ENCODE assay signal across 8 cellular contexts in genomic region chr1:153919879-153920852, GRCh38. TPM values are rescaled to one million over a fixed set of nuclear protein-coding genes. Genes with fewer than 3 reads are reported as not detected.
DNase-seq lines count a peak whose midpoint lies in the region; ATAC-seq, FAIRE-seq and TF ChIP-seq lines count a peak whose summit lies in the region.

No MANE protein-coding gene starts in this region.

- H3K9me3 ChIP-seq in CD4-positive, CD25-positive, alpha-beta regulatory T cell (ENCODE audit: control insufficient read depth in 2 of 2, low read length in 2 of 2), result no peaks in the 10 kb centered on the region
- no peaks in the 10 kb centered on the region for H3K9me3 ChIP-seq in right atrium auricular region

- FAIRE-seq in HTR-8/SVneo (lab: Jason Lieb, UNC), result no peak

- peak overlapping the region; percentile 41 for H3K27ac ChIP-seq in CD4-positive, CD25-positive, alpha-beta regulatory T cell (ENCODE audit: insufficient read depth, low read length, poor library complexity, severe bottlenecking)
- peak overlapping the region; percentile 25 to 96 for H3K27ac ChIP-seq in right atrium auricular region

- H3K27me3 Mint-ChIP-seq in CD4-positive, CD25-positive, alpha-beta regulatory T cell, result peaks cover 6% of the 10 kb centered on the region
- no peaks in the 10 kb centered on the region for H3K27me3 Mint-ChIP-seq in activated CD8-positive, alpha-beta T cell treated with anti-CD3 and anti-CD28 coated beads, Interleukin-2, amount 10 ng/mL, durations not matched to agents 7 days and 5 days (ENCODE audit: low read depth)

- no peaks in the 10 kb centered on the region for H3K36me3 Mint-ChIP-seq in CD4-positive, CD25-positive, alpha-beta regulatory T cell
- H3K36me3 Mint-ChIP-seq in activated CD8-positive, alpha-beta T cell treated with anti-CD3 and anti-CD28 coated beads, Interleukin-2, amount 10 ng/mL, durations not matched to agents 7 days and 5 days (ENCODE audit: low read depth), result peaks cover 32% of the 10 kb centered on the region

- POLR2A ChIA-PET in activated CD8-positive, alpha-beta T cell treated with anti-CD3 and anti-CD28 coated beads, Interleukin-2, amount 10 ng/mL, durations not matched to agents 7 days and 5 days (lab: Charles Lee), result interaction anchor here (0.7 to 3.7 kb wide), 9 partner anchors 8 to 238 kb away, joined by 3 to 71 read pairs (median 3); partner anchors contain the start of genes CREB3L4, DENND4B and RPS27

- H3K9me3 Mint-ChIP-seq in CD4-positive, CD25-positive, alpha-beta regulatory T cell, result peaks cover 0 to 1% (median 0%) of the 10 kb centered on the region in 7 donors
- no peaks in the 10 kb centered on the region for H3K9me3 Mint-ChIP-seq in activated CD8-positive, alpha-beta T cell treated with anti-CD3 and anti-CD28 coated beads, Interleukin-2, amount 10 ng/mL, durations not matched to agents 7 days and 5 days (ENCODE audit: insufficient read depth)

- H3K4me3 ChIP-seq in CD4-positive, CD25-positive, alpha-beta regulatory T cell (ENCODE audit: low read depth, low read length), result peak overlapping the region; percentile 90
- H3K4me3 ChIP-seq in right atrium auricular region, result no peak overlapping the region

- no peaks in the 10 kb centered on the region for H3K27me3 ChIP-seq in CD4-positive, CD25-positive, alpha-beta regulatory T cell (ENCODE audit: control insufficient read depth, insufficient read depth, low read length)
- H3K27me3 ChIP-seq in right atrium auricular region, result no peaks in the 10 kb centered on the region

- no peak for ATAC-seq in CD4-positive, CD25-positive, alpha-beta regulatory T cell (ENCODE audit: low read depth in 2 of 2)
- ATAC-seq in activated CD8-positive, alpha-beta T cell treated with anti-CD3 and anti-CD28 coated beads, Interleukin-2, amount 10 ng/mL, durations not matched to agents 7 days and 5 days, result peak; percentile 1
- ATAC-seq in HG02981 (IDR thresholded peaks at IDR 0.05; ENCODE audit: unreplicated experiment), result no peak

- CTCF ChIA-PET in activated CD8-positive, alpha-beta T cell treated with anti-CD3 and anti-CD28 coated beads, Interleukin-2, amount 10 ng/mL, durations not matched to agents 7 days and 5 days (lab: Charles Lee), result interaction anchor here (0.6 to 7.2 kb wide), 21 partner anchors 10 to 147 kb away, joined by 3 to 70 read pairs (median 5); partner anchors contain the start of genes CREB3L4, DENND4B, RAB13 and SLC27A3

- H3K4me3 Mint-ChIP-seq in CD4-positive, CD25-positive, alpha-beta regulatory T cell, result peak overlapping the region; percentile 91 to 96 (median 93)
- H3K4me3 Mint-ChIP-seq in activated CD8-positive, alpha-beta T cell treated with anti-CD3 and anti-CD28 coated beads, Interleukin-2, amount 10 ng/mL, durations not matched to agents 7 days and 5 days, result peak overlapping the region; percentile 82

- peak in 1 of 2 donors; percentile 51 for TF ChIP-seq CTCF in right atrium auricular region (IDR thresholded peaks at IDR 0.05)

- peak in 2 of 3 donors; percentile 16 to 57 for DNase-seq in CD4-positive, CD25-positive, alpha-beta regulatory T cell
- peak; percentile 23 for DNase-seq in HTR-8/SVneo (ENCODE audit: insufficient read length, low spot score)
- DNase-seq in activated CD8-positive, alpha-beta T cell treated with anti-CD3 and anti-CD28 coated beads, Interleukin-2, amount 10 ng/mL, durations not matched to agents 7 days and 5 days, result peak; percentile 59
- no peak for DNase-seq in right atrium auricular region (ENCODE audit: low spot score)
- peak; percentile 38 for DNase-seq in superior temporal gyrus (ENCODE audit: extremely low spot score)
- DNase-seq in DMS79 treated with DMSO at 0.1 percent for 48 hours (lab: John Stamatoyannopoulos, UW), result no peak
- no peak for DNase-seq in H4 (ENCODE audit: low spot score)

- H3K36me3 ChIP-seq in CD4-positive, CD25-positive, alpha-beta regulatory T cell (ENCODE audit: control insufficient read depth, insufficient read depth, low read length), result peaks cover 11% of the 10 kb centered on the region
- H3K36me3 ChIP-seq in right atrium auricular region, result no peaks in the 10 kb centered on the region

- H3K27ac Mint-ChIP-seq in CD4-positive, CD25-positive, alpha-beta regulatory T cell, result peak overlapping the region; percentile 34 to 94 (median 87)
- H3K27ac Mint-ChIP-seq in activated CD8-positive, alpha-beta T cell treated with anti-CD3 and anti-CD28 coated beads, Interleukin-2, amount 10 ng/mL, durations not matched to agents 7 days and 5 days, result peak overlapping the region; percentile 72

- peaks cover 32 to 66% (median 46%) of the 10 kb centered on the region in 4 donors for H3K4me1 Mint-ChIP-seq in CD4-positive, CD25-positive, alpha-beta regulatory T cell
- peaks cover 45% of the 10 kb centered on the region for H3K4me1 Mint-ChIP-seq in activated CD8-positive, alpha-beta T cell treated with anti-CD3 and anti-CD28 coated beads, Interleukin-2, amount 10 ng/mL, durations not matched to agents 7 days and 5 days (ENCODE audit: low read depth)

- H3K4me1 ChIP-seq in CD4-positive, CD25-positive, alpha-beta regulatory T cell (ENCODE audit: control insufficient read depth, insufficient read depth, low read length, poor library complexity, severe bottlenecking), result peaks cover 39% of the 10 kb centered on the region
- peaks cover 0 to 43% of the 10 kb centered on the region in 2 donors for H3K4me1 ChIP-seq in right atrium auricular region

RNA-seq across cellular contexts. Expression of gene GATAD2B, which starts 2.6 kb away (rescaled TPM):
- total RNA-seq in CD4-positive, CD25-positive, alpha-beta regulatory T cell, result 81.5 TPM
- 1 to 10 TPM; 2.9 to 4.5 (median 3.3) TPM for polyA plus RNA-seq in CD4-positive, CD25-positive, alpha-beta regulatory T cell
- total RNA-seq in activated CD8-positive, alpha-beta T cell treated with anti-CD3 and anti-CD28 coated beads, Interleukin-2, amount 10 ng/mL, durations not matched to agents 7 days and 5 days, result 10 to 100 TPM; 70.2 to 71.7 TPM
- total RNA-seq in right atrium auricular region, result 10 to 100 TPM; 18.7 to 32.7 TPM
- total RNA-seq in H4 (2014; rRNA removed; shearing (Covaris generic)), result 4.9 and 7.2 TPM in 2 replicates

RNA-seq across cellular contexts. Expression of gene DENND4B, which starts 26.4 kb away (rescaled TPM):
- total RNA-seq in CD4-positive, CD25-positive, alpha-beta regulatory T cell, result 133 TPM
- 10 to 100 TPM; 11.2 to 21.2 (median 13.6) TPM for polyA plus RNA-seq in CD4-positive, CD25-positive, alpha-beta regulatory T cell
- total RNA-seq in activated CD8-positive, alpha-beta T cell treated with anti-CD3 and anti-CD28 coated beads, Interleukin-2, amount 10 ng/mL, durations not matched to agents 7 days and 5 days, result 100 to 1,000 TPM; 140 to 143 TPM
- 10 to 100 TPM; 22.0 to 26.6 TPM for total RNA-seq in right atrium auricular region
- total RNA-seq in H4 (2014; rRNA removed; shearing (Covaris generic)), result 3.5 and 4.3 TPM in 2 replicates

RNA-seq across cellular contexts. Expression of gene CRTC2, which starts 38.2 kb away (rescaled TPM):
- total RNA-seq in CD4-positive, CD25-positive, alpha-beta regulatory T cell, result 145 TPM
- 10 to 100 TPM; 13.6 to 32.6 (median 26.0) TPM for polyA plus RNA-seq in CD4-positive, CD25-positive, alpha-beta regulatory T cell
- 100 to 1,000 TPM in 1 of 2 experiments, 10 to 100 TPM in 1; 85.1 to 104 TPM for total RNA-seq in activated CD8-positive, alpha-beta T cell treated with anti-CD3 and anti-CD28 coated beads, Interleukin-2, amount 10 ng/mL, durations not matched to agents 7 days and 5 days
- 10 to 100 TPM; 10.5 to 14.3 TPM for total RNA-seq in right atrium auricular region
- 6.5 and 7.0 TPM in 2 replicates for total RNA-seq in H4 (2014; rRNA removed; shearing (Covaris generic))

RNA-seq across cellular contexts. Expression of gene SLC39A1, which starts 43.2 kb away (rescaled TPM):
- 15.8 TPM for total RNA-seq in CD4-positive, CD25-positive, alpha-beta regulatory T cell
- 10 to 100 TPM; 30.4 to 42.1 (median 35.8) TPM for polyA plus RNA-seq in CD4-positive, CD25-positive, alpha-beta regulatory T cell
- total RNA-seq in activated CD8-positive, alpha-beta T cell treated with anti-CD3 and anti-CD28 coated beads, Interleukin-2, amount 10 ng/mL, durations not matched to agents 7 days and 5 days, result 10 to 100 TPM; 35.7 to 36.5 TPM
- 10 to 100 TPM; 56.7 to 95.4 TPM for total RNA-seq in right atrium auricular region
- total RNA-seq in H4 (2014; rRNA removed; shearing (Covaris generic)), result 93.2 and 96.9 TPM in 2 replicates

RNA-seq across cellular contexts. Expression of gene CREB3L4, which starts 47.5 kb away (rescaled TPM):
- total RNA-seq in CD4-positive, CD25-positive, alpha-beta regulatory T cell, result 2.5 TPM
- polyA plus RNA-seq in CD4-positive, CD25-positive, alpha-beta regulatory T cell, result 1 to 10 TPM in 3 of 4 donors, under 1 TPM in 1; 0.90 to 5.4 (median 3.3) TPM
- total RNA-seq in activated CD8-positive, alpha-beta T cell treated with anti-CD3 and anti-CD28 coated beads, Interleukin-2, amount 10 ng/mL, durations not matched to agents 7 days and 5 days, result 1 to 10 TPM; 5.7 to 9.0 TPM
- 1 to 10 TPM; 4.9 to 5.6 TPM for total RNA-seq in right atrium auricular region
- 9.6 and 13.3 TPM in 2 replicates for total RNA-seq in H4 (2014; rRNA removed; shearing (Covaris generic))

Comparison
In these comparisons a context has a peak if more than half of its experiments do, and no peak if none do; other contexts are left out.
1. DNase-seq: peak in CD4-positive, CD25-positive, alpha-beta regulatory T cell (2 of 3), HTR-8/SVneo (single experiment), activated CD8-positive, alpha-beta T cell treated with anti-CD3 and anti-CD28 coated beads, Interleukin-2, amount 10 ng/mL, durations not matched to agents 7 days and 5 days (single experiment) and superior temporal gyrus (single experiment); none in right atrium auricular region (single experiment), DMS79 treated with DMSO at 0.1 percent for 48 hours (single experiment) and H4 (single experiment).